ENCODE assay signal across 9 cellular contexts in genomic region chr3:182729903-182730674, GRCh38.
DNase-seq lines count a peak whose midpoint lies in the region; ATAC-seq lines count a peak whose summit lies in the region.
"Had no signal": no experiment of that assay in that cellular context is flagged by ENCODE, and none has a peak within 500 bp of the region (broad histone marks: within the 10 kb centered on the region; RNA-seq: fewer than 3 reads in every experiment).

No MANE protein-coding gene starts in this region.

- H3K27me3 ChIP-seq in aorta (ENCODE audit: control insufficient read depth in 1 of 2, insufficient read depth in 2 of 2, low read length in 1 of 2), result no peaks in the 10 kb centered on the region
- H3K27me3 ChIP-seq: SJSA1 had no signal

- H3K27ac Mint-ChIP-seq in naive B cell, result peak overlapping the region in 4 of 6 donors; percentile 41 to 90 (median 64)

- peaks cover 10 to 24% (median 12%) of the 10 kb centered on the region in 3 donors for H3K4me1 Mint-ChIP-seq in naive B cell

- DNase-seq in naive B cell (peak; percentile 28), posterior vena cava (ENCODE audit: low spot score) (no peak), aorta (no peak)
- no peak for DNase-seq in stimulated activated CD4-positive, alpha-beta T cell treated with anti-CD3 and anti-CD28 coated beads, Interleukin-2, amount 100 ng/mL, for 48 hours

- H3K4me3 Mint-ChIP-seq in naive B cell, result peak overlapping the region in 6 of 8 donors; percentile 37 to 77 (median 66)

- intact Hi-C loops in posterior vena cava (cut with DNase I) (no loop called here), aorta (cut with DNase I) (no loop called here)

- H3K9me3 Mint-ChIP-seq in naive B cell, result no peaks in the 10 kb centered on the region
- H3K9me3 Mint-ChIP-seq: activated naive CD4-positive, alpha-beta T cell treated with anti-CD3 and anti-CD28 coated beads, Interleukin-2, amount 50 U/mL, for 72 hours had no signal

- 83% methylated on average over 19 of the region's 19 CpGs for WGBS in aorta, 2 donors

- ATAC-seq in GM19025 (IDR thresholded peaks at IDR 0.05; ENCODE audit: low read depth, unreplicated experiment) (peak; percentile 76), GM21825 (IDR thresholded peaks at IDR 0.05; ENCODE audit: unreplicated experiment) (peak; percentile 59), HG03558 (IDR thresholded peaks at IDR 0.05; ENCODE audit: extremely low read depth, unreplicated experiment) (peak; percentile 51), naive B cell (ENCODE audit: low read depth in 2 of 2) (peak; percentile 87 to 89), aorta (ENCODE audit: low FRiP score) (no peak)

- H3K4me3 ChIP-seq in aorta (ENCODE audit: low read length in 2 of 2), result no peak overlapping the region
- H3K4me3 ChIP-seq: SJSA1 had no signal

- no peaks in the 10 kb centered on the region for H3K4me1 ChIP-seq in aorta (ENCODE audit: control insufficient read depth in 1 of 2, insufficient read depth in 2 of 2, low read length in 2 of 2)
- H3K4me1 ChIP-seq: SJSA1 had no signal

- no peaks in the 10 kb centered on the region for H3K9me3 ChIP-seq in aorta (ENCODE audit: control insufficient read depth, low read length)
- H3K9me3 ChIP-seq: SJSA1 had no signal

- peaks cover 0 to 6% (median 0%) of the 10 kb centered on the region in 3 donors for H3K27me3 Mint-ChIP-seq in naive B cell

- H3K36me3 ChIP-seq in aorta (ENCODE audit: control insufficient read depth in 1 of 2, insufficient read depth in 2 of 2, low read length in 1 of 2), result no peaks in the 10 kb centered on the region
- H3K36me3 ChIP-seq: SJSA1 had no signal

- no peak overlapping the region for H3K27ac ChIP-seq in aorta (ENCODE audit: low read depth in 1 of 2, low read length in 2 of 2)
- H3K27ac ChIP-seq: SJSA1 had no signal

- no peaks in the 10 kb centered on the region for H3K36me3 Mint-ChIP-seq in naive B cell
- H3K36me3 Mint-ChIP-seq: activated naive CD4-positive, alpha-beta T cell treated with anti-CD3 and anti-CD28 coated beads, Interleukin-2, amount 50 U/mL, for 72 hours had no signal
